ENCODE assay signal across 17 cellular contexts in the genomic region with DNA sequence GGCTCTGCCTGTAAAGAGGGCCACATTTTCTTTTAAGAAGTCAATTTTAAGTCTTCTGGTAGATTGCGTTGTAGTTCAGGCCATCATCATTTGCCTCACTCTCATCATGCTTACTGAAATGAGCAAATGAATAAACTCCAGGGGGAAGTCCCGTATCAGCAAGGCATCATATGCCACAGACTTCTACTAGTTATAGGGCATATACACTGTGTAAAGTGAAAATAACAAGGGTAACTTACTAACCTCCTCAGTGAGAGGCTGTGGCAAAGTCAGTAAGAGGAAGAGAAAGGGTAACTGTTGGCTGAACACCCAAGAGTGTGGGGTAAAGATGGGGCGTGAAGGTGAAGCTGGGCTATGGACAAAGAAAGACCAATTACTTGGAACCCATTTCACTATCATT.
A peak's percentile ranks its signal among the peaks of the same experiment; 100 is the strongest.
DNase-seq lines count a peak whose midpoint lies in the region; ATAC-seq and TF ChIP-seq lines count a peak whose summit lies in the region.
"Had no signal": no experiment of that assay in that cellular context is flagged by ENCODE, and none has a peak within 500 bp of the region (broad histone marks: within the 10 kb centered on the region; RNA-seq: fewer than 3 reads in every experiment).

No MANE protein-coding gene starts in this region.

- H3K27ac Mint-ChIP-seq in stimulated activated memory B cell treated with anti-CD40 and anti-IgM and Interleukin-4, amounts not matched to agents 10 μg/mL and 1 μg/mL and 100 μg/mL, for 72 hours, result no peak overlapping the region
- H3K27ac Mint-ChIP-seq in mesothelial cell of epicardium, result no peak overlapping the region
- H3K27ac Mint-ChIP-seq: CD4-positive, alpha-beta memory T cell had no signal

- no peaks in the 10 kb centered on the region for H3K9me3 Mint-ChIP-seq in stimulated activated memory B cell treated with anti-CD40 and anti-IgM and Interleukin-4, amounts not matched to agents 10 μg/mL and 1 μg/mL and 100 μg/mL, for 72 hours
- H3K9me3 Mint-ChIP-seq in mesothelial cell of epicardium, result no peaks in the 10 kb centered on the region

- no peaks in the 10 kb centered on the region for H3K36me3 Mint-ChIP-seq in stimulated activated memory B cell treated with anti-CD40 and anti-IgM and Interleukin-4, amounts not matched to agents 10 μg/mL and 1 μg/mL and 100 μg/mL, for 72 hours
- H3K36me3 Mint-ChIP-seq in mesothelial cell of epicardium, result no peaks in the 10 kb centered on the region
- H3K36me3 Mint-ChIP-seq: CD4-positive, alpha-beta memory T cell had no signal

- CTCF ChIA-PET in RWPE1 (lab: Yijun Ruan, JAX), result interaction anchor here (0.6 to 1.2 kb wide), 2 partner anchors 15 to 18 kb away, joined by 3 to 4 read pairs; no protein-coding TSS in a partner anchor

- no peak for TF ChIP-seq CTCF in mesothelial cell of epicardium (IDR thresholded peaks at IDR 0.05; ENCODE audit: unreplicated experiment)
- TF ChIP-seq CTCF in RWPE1 (conservative IDR thresholded peaks at IDR 0.05; ENCODE audit: low read depth), result no peak

- no peak for DNase-seq in mesothelial cell of epicardium (ENCODE audit: low spot score in 2 of 2, unreplicated experiment in 2 of 2)
- no peak for DNase-seq in RWPE1 (ENCODE audit: low spot score)
- no peak for DNase-seq in A172 (ENCODE audit: low spot score)
- DNase-seq: activated CD4-positive, CD25-positive, alpha-beta regulatory T cell treated with anti-CD3 and anti-CD28 coated beads, Interleukin-2, amount 50 U/mL, for 72 hours; CD4-positive, alpha-beta memory T cell; foreskin melanocyte; KBM-7; kidney; NCI-H187; right cardiac atrium had no signal

- H3K4me1 Mint-ChIP-seq in stimulated activated memory B cell treated with anti-CD40 and anti-IgM and Interleukin-4, amounts not matched to agents 10 μg/mL and 1 μg/mL and 100 μg/mL, for 72 hours, result no peaks in the 10 kb centered on the region
- no peaks in the 10 kb centered on the region for H3K4me1 Mint-ChIP-seq in mesothelial cell of epicardium
- H3K4me1 Mint-ChIP-seq: CD4-positive, alpha-beta memory T cell had no signal

- no peak overlapping the region for H3K4me3 Mint-ChIP-seq in stimulated activated memory B cell treated with anti-CD40 and anti-IgM and Interleukin-4, amounts not matched to agents 10 μg/mL and 1 μg/mL and 100 μg/mL, for 72 hours
- no peak overlapping the region for H3K4me3 Mint-ChIP-seq in mesothelial cell of epicardium
- H3K4me3 Mint-ChIP-seq: CD4-positive, alpha-beta memory T cell had no signal

- no peak overlapping the region for H3K27ac ChIP-seq in RWPE1
- H3K27ac ChIP-seq: ascending aorta, suprapubic skin had no signal

- POLR2A ChIA-PET in RWPE1 (lab: Yijun Ruan, JAX; ENCODE audit: low non-redundant PET), result no interaction called here

- no peaks in the 10 kb centered on the region for H3K27me3 Mint-ChIP-seq in stimulated activated memory B cell treated with anti-CD40 and anti-IgM and Interleukin-4, amounts not matched to agents 10 μg/mL and 1 μg/mL and 100 μg/mL, for 72 hours
- no peaks in the 10 kb centered on the region for H3K27me3 Mint-ChIP-seq in mesothelial cell of epicardium (ENCODE audit: low read depth)
- H3K27me3 Mint-ChIP-seq: CD4-positive, alpha-beta memory T cell had no signal

- ATAC-seq in GM18909 (IDR thresholded peaks at IDR 0.05; ENCODE audit: poor library complexity, unreplicated experiment), result peak; percentile 92
- ATAC-seq in GM21737 (IDR thresholded peaks at IDR 0.05; ENCODE audit: unreplicated experiment), result peak; percentile 70
- ATAC-seq in HG03135 (IDR thresholded peaks at IDR 0.05; ENCODE audit: unreplicated experiment), result peak; percentile 76
- peak; percentile 16 for ATAC-seq in stimulated activated memory B cell treated with anti-CD40 and anti-IgM and Interleukin-4, amounts not matched to agents 10 μg/mL and 1 μg/mL and 100 μg/mL, for 72 hours
- ATAC-seq: right cardiac atrium, SK-N-SH treated with all-trans-retinoic acid at 6 μM for 48 hours had no signal

Comparison
In these comparisons a context has a peak if more than half of its experiments do, and no peak if none do; other contexts are left out.
1. ATAC-seq: peak in every context shown above with its lines; median percentile 92 in GM18909; 76 in HG03135; 70 in GM21737; 16 in stimulated activated memory B cell treated with anti-CD40 and anti-IgM and Interleukin-4, amounts not matched to agents 10 μg/mL and 1 μg/mL and 100 μg/mL, for 72 hours.